ENCODE assay signal across 11 cellular contexts in genomic region chr22:38757464-38757757, GRCh38. TPM values are rescaled to one million over a fixed set of nuclear protein-coding genes. Genes with fewer than 3 reads are reported as not detected.
DNase-seq lines count a peak whose midpoint lies in the region; ATAC-seq and TF ChIP-seq lines count a peak whose summit lies in the region.
"Had no signal": no experiment of that assay in that cellular context is flagged by ENCODE, and none has a peak within 500 bp of the region (broad histone marks: within the 10 kb centered on the region; RNA-seq: fewer than 3 reads in every experiment).

No MANE protein-coding gene starts in this region.

- H3F3A ChIP-seq in MM.1S (ENCODE audit: insufficient read depth, low read length), result peaks cover 29% of the 10 kb centered on the region

- TF ChIP-seq CTCF in Caco-2 (IDR thresholded peaks at IDR 0.05; ENCODE audit: insufficient read depth in 1 of 2, low read depth in 1 of 2, low read length in 1 of 2, severe bottlenecking in 1 of 2, unreplicated experiment in 1 of 2) (no peak), MM.1S (IDR thresholded peaks at IDR 0.05; ENCODE audit: low read length) (no peak), neutrophil (IDR thresholded peaks at IDR 0.05) (no peak)

- H3K27ac Mint-ChIP-seq in Caco-2 (ENCODE audit: unreplicated experiment), result no peak overlapping the region
- H3K27ac Mint-ChIP-seq in central memory CD8-positive, alpha-beta T cell (ENCODE audit: low read depth), result peak overlapping the region; percentile 92

- peak overlapping the region; percentile 77 for H3K4me3 Mint-ChIP-seq in Caco-2 (ENCODE audit: unreplicated experiment)
- peak overlapping the region; percentile 89 for H3K4me3 Mint-ChIP-seq in central memory CD8-positive, alpha-beta T cell

- intact Hi-C loops in Caco-2 (cut with micrococcal nuclease; ENCODE audit: unreplicated experiment), result loop anchor here (5.0 kb wide), 1 partner anchor 50 kb away; the partner anchor contains the start of gene GTPBP1

- POLR2A ChIA-PET in Caco-2 (lab: Charles Lee), result no interaction called here

- CTCF ChIA-PET in Caco-2 (lab: Charles Lee), result no interaction called here

- no peak overlapping the region for H3K9ac ChIP-seq in MM.1S (ENCODE audit: low read length)

- ATAC-seq in central memory CD8-positive, alpha-beta T cell (replicated peaks; ENCODE audit: extremely low read depth, poor library complexity, severe bottlenecking), result no peak
- ATAC-seq in GM18861 (IDR thresholded peaks at IDR 0.05; ENCODE audit: unreplicated experiment) (no peak), GM21360 (IDR thresholded peaks at IDR 0.05; ENCODE audit: unreplicated experiment) (no peak)
- ATAC-seq: foreskin keratinocyte had no signal

- peaks cover 21% of the 10 kb centered on the region for H3K4me1 ChIP-seq in Caco-2
- H3K4me1 ChIP-seq in MM.1S (ENCODE audit: low read length), result peaks cover 28% of the 10 kb centered on the region
- peaks cover 45 to 46% of the 10 kb centered on the region in 2 experiments for H3K4me1 ChIP-seq in neutrophil (ENCODE audit: control insufficient read depth in 1 of 2, insufficient read depth in 1 of 2, low read depth in 1 of 2, low read length in 1 of 2)

- no peaks in the 10 kb centered on the region for H4K20me1 ChIP-seq in MM.1S (ENCODE audit: insufficient read depth, low read length)

- H3K4me1 Mint-ChIP-seq in Caco-2 (ENCODE audit: low read depth, unreplicated experiment), result peaks cover 13% of the 10 kb centered on the region
- H3K4me1 Mint-ChIP-seq in central memory CD8-positive, alpha-beta T cell, result peaks cover 53% of the 10 kb centered on the region

- no peak overlapping the region for H3K4me3 ChIP-seq in Caco-2 (ENCODE audit: low read depth, low read length)
- H3K4me3 ChIP-seq in MM.1S (ENCODE audit: low read length), result no peak overlapping the region
- peak overlapping the region in 1 of 2 experiments; percentile 84 for H3K4me3 ChIP-seq in neutrophil (ENCODE audit: low read depth in 1 of 2, low read length in 1 of 2)

- no peaks in the 10 kb centered on the region for H3K9me2 ChIP-seq in MM.1S (replicated peaks; ENCODE audit: insufficient read depth, low read length)

- no peaks in the 10 kb centered on the region for H3K9me3 ChIP-seq in Caco-2
- H3K9me3 ChIP-seq in MM.1S (replicated peaks; ENCODE audit: insufficient read depth, low read length), result no peaks in the 10 kb centered on the region
- no peaks in the 10 kb centered on the region for H3K9me3 ChIP-seq in neutrophil

- no TSS peak for BruUV-seq in Caco-2 (replicated peaks; lab: Mats Ljungman, UMichigan)

- peak overlapping the region; percentile 86; the same call in 1 of the 2 replicates for H3K4me2 ChIP-seq in MM.1S (ENCODE audit: low read depth, low read length)

- H3K27me3 Mint-ChIP-seq in Caco-2 (ENCODE audit: insufficient read depth, unreplicated experiment), result no peaks in the 10 kb centered on the region
- H3K27me3 Mint-ChIP-seq in central memory CD8-positive, alpha-beta T cell, result no peaks in the 10 kb centered on the region
- H3K27me3 Mint-ChIP-seq: activated B cell treated with CpG ODN at 0.5 μM for 24 hours had no signal

- no peak overlapping the region for H2AFZ ChIP-seq in MM.1S (ENCODE audit: low read length)

- H3K27ac ChIP-seq in MM.1S (ENCODE audit: low read length) (no peak overlapping the region), neutrophil (peak overlapping the region; percentile 99)
- H3K27ac ChIP-seq: foreskin keratinocyte had no signal

- H3K27me3 ChIP-seq in Caco-2 (replicated peaks; ENCODE audit: control insufficient read depth, insufficient read depth, low read length), result no peaks in the 10 kb centered on the region
- H3K27me3 ChIP-seq in MM.1S (replicated peaks; ENCODE audit: insufficient read depth, low read length), result no peaks in the 10 kb centered on the region
- H3K27me3 ChIP-seq in neutrophil, result no peaks in the 10 kb centered on the region
- H3K27me3 ChIP-seq: foreskin keratinocyte had no signal

- DNase-seq in Caco-2, result no peak
- DNase-seq in MM.1S, result no peak
- DNase-seq in central memory CD8-positive, alpha-beta T cell (ENCODE audit: low spot score in 2 of 2), result no peak
- DNase-seq in Kasumi-1 (lab: John Stamatoyannopoulos, UW), result no peak
- no peak for DNase-seq in stimulated activated CD4-positive, alpha-beta T cell treated with anti-CD3 and anti-CD28 coated beads, Interleukin-4, amount 100 ng/mL, for 1 hour
- DNase-seq: activated B cell treated with CpG ODN at 0.5 μM for 24 hours, foreskin keratinocyte, occipital lobe had no signal

- no peaks in the 10 kb centered on the region for H3K9me3 Mint-ChIP-seq in Caco-2 (ENCODE audit: unreplicated experiment)
- H3K9me3 Mint-ChIP-seq in central memory CD8-positive, alpha-beta T cell, result no peaks in the 10 kb centered on the region
- H3K9me3 Mint-ChIP-seq: activated B cell treated with CpG ODN at 0.5 μM for 24 hours had no signal

- peaks cover 13% of the 10 kb centered on the region for H3K36me3 Mint-ChIP-seq in Caco-2 (ENCODE audit: insufficient read depth, unreplicated experiment)
- peaks cover 31% of the 10 kb centered on the region for H3K36me3 Mint-ChIP-seq in central memory CD8-positive, alpha-beta T cell (ENCODE audit: insufficient read depth)

- H3K36me3 ChIP-seq in Caco-2 (ENCODE audit: control insufficient read depth, insufficient read depth, low read length), result no peaks in the 10 kb centered on the region
- H3K36me3 ChIP-seq in MM.1S (replicated peaks; ENCODE audit: insufficient read depth, low read length), result peaks cover 6% of the 10 kb centered on the region; the same call in 1 of the 2 replicates
- peaks cover 3% of the 10 kb centered on the region for H3K36me3 ChIP-seq in neutrophil

- peaks cover 41% of the 10 kb centered on the region for H3K79me2 ChIP-seq in MM.1S (ENCODE audit: low read length)

RNA-seq across cellular contexts. Expression of gene SUN2, which starts 1.6 kb away (rescaled TPM):
- 61.9 and 67.8 TPM in 2 replicates for total RNA-seq in Caco-2 (2022)

RNA-seq across cellular contexts. Expression of gene DNAL4, which starts 36.5 kb away (rescaled TPM):
- 8.1 and 9.2 TPM in 2 replicates for total RNA-seq in Caco-2 (2022)

RNA-seq across cellular contexts. Expression of gene GTPBP1, which starts 51.7 kb away (rescaled TPM):
- 47.2 and 48.0 TPM in 2 replicates for total RNA-seq in Caco-2 (2022)

RNA-seq across cellular contexts. Expression of gene JOSD1, which starts 56.7 kb away (rescaled TPM):
- total RNA-seq in Caco-2 (2022), result 50.3 and 55.3 TPM in 2 replicates
